1 cellular context compared by ENCODE assay signal in the genomic region with DNA sequence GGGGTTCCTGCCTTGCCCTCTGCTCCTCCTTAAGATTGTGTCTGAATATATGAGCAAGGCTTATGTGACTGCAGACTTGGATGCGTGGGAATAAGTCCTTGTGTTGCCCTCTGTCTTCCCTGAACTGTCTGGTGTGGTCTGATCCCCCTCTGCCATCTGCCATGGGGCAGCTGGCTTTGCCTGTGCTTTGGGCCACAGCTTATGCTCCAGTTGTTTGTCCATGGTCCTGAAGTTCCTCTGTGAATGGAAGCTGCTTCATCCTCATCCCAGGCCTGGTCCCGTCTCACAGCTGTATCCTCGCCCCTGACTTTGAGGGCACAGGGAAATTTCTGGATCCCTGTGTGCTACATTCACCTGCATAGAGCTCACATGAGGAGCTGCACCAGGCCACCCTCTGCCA.
TF ChIP-seq lines count a peak whose summit lies in the region.

No MANE protein-coding gene starts in this region.

TF ChIP-seq in endothelial cell of umbilical vein, 7 proteins besides CTCF, POLR2A, EP300 and RAD21:
- TF ChIP-seq FOS (IDR thresholded peaks at IDR 0.05; ENCODE audit: borderline replicate concordance, insufficient read depth, low read length): no peak
- TF ChIP-seq POLR2AphosphoS5 (IDR thresholded peaks at IDR 0.05; ENCODE audit: insufficient read depth, low read depth, low read length): no peak
- TF ChIP-seq EZH2 (IDR thresholded peaks at IDR 0.05; ENCODE audit: borderline replicate concordance, low read depth, low read length, severe bottlenecking): no peak
- TF ChIP-seq, protein P1, sequence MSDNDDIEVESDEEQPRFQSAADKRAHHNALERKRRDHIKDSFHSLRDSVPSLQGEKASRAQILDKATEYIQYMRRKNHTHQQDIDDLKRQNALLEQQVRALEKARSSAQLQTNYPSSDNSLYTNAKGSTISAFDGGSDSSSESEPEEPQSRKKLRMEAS (IDR thresholded peaks at IDR 0.05; ENCODE audit: insufficient read depth, insufficient read length): no peak
- no peak for TF ChIP-seq MYC (IDR thresholded peaks at IDR 0.05; ENCODE audit: low read depth, low read length)
- no peak for TF ChIP-seq JUN (IDR thresholded peaks at IDR 0.05; ENCODE audit: borderline replicate concordance, insufficient read depth, insufficient read length, low read depth)
- TF ChIP-seq GATA2 (IDR thresholded peaks at IDR 0.05; ENCODE audit: insufficient read depth, insufficient read length, low read depth, low read length): no peak
